Comparison of ENCODE assay signal across 2 cellular contexts in genomic region chr6:37401658-37402057, GRCh38.
TF ChIP-seq lines count a peak whose summit lies in the region.
"Not testable (repeated sequence)": the region's sequence is repeated elsewhere in the genome, so short reads cannot be mapped to it uniquely, and the experiment has no call there.

No MANE protein-coding gene starts in this region.

TF ChIP-seq in SK-N-SH, 30 proteins besides CTCF, POLR2A, EP300 and RAD21:
- peak; percentile 56; the same call in 1 of the 2 replicates for TF ChIP-seq RCOR1 (IDR thresholded peaks at IDR 0.05; ENCODE audit: low read length)
- TF ChIP-seq GATA2 (CRISPR knock-in tag; IDR thresholded peaks at IDR 0.05), result peak; percentile 74

TF ChIP-seq in K562, 482 proteins besides CTCF, POLR2A, EP300 and RAD21 (continued from another document and continues in another):
- peak; percentile 41; the same call in 1 of the 2 replicates for TF ChIP-seq CC2D1A (IDR thresholded peaks at IDR 0.05)
- 0 out of 2 replicates have a peak, but pooled peaks have one; percentile 18 for TF ChIP-seq PHB2 (IDR thresholded peaks at IDR 0.05; ENCODE audit: low read depth)
- TF ChIP-seq CCNT2 (IDR thresholded peaks at IDR 0.05; ENCODE audit: borderline replicate concordance, extremely low read depth, insufficient read length, low read depth, low read length), result peak; percentile 33
- peak; percentile 51; the same call in 1 of the 2 replicates for TF ChIP-seq ADNP (tag; IDR thresholded peaks at IDR 0.05)
- peak; percentile 89 for TF ChIP-seq ESRRA (IDR thresholded peaks at IDR 0.05; ENCODE audit: borderline replicate concordance, low read depth)
- TF ChIP-seq CBFA2T2 (conservative IDR thresholded peaks at IDR 0.05), result peak; percentile 95
- TF ChIP-seq EHMT2 (IDR thresholded peaks at IDR 0.05), result peak; percentile 68; the same call in 1 of the 2 replicates
- peak; percentile 89 for TF ChIP-seq TAL1 (IDR thresholded peaks at IDR 0.05)
- TF ChIP-seq MAZ (CRISPR knock-in tag; conservative IDR thresholded peaks at IDR 0.05 in 1 of 2, IDR thresholded peaks at IDR 0.05 in 1 of 2), result 0 out of 4 replicates have a peak, but pooled peaks of 1 of the 2 experiments have one; percentile 22
- peak; percentile 63 to 65 for TF ChIP-seq NRF1 (conservative IDR thresholded peaks at IDR 0.05 in 1 of 2, IDR thresholded peaks at IDR 0.05 in 1 of 2)
- TF ChIP-seq STAT5A (IDR thresholded peaks at IDR 0.05; ENCODE audit: borderline replicate concordance, low read length), result peak; percentile 73; the same call in 1 of the 2 replicates
- peak; percentile 79 for TF ChIP-seq CXXC5 (CRISPR knock-in tag; IDR thresholded peaks at IDR 0.05)
- TF ChIP-seq ZKSCAN8 (CRISPR knock-in tag; IDR thresholded peaks at IDR 0.05), result peak; percentile 69; the same call in 1 of the 2 replicates
- TF ChIP-seq TBL1XR1 (IDR thresholded peaks at IDR 0.05; ENCODE audit: low read length in 2 of 2), result 0 out of 4 replicates have a peak, but pooled peaks of 1 of the 2 experiments have one; percentile 61
- TF ChIP-seq PML (IDR thresholded peaks at IDR 0.05; ENCODE audit: low read length), result peak; percentile 87
- peak; percentile 74; the same call in 1 of the 2 replicates for TF ChIP-seq CTBP1 (IDR thresholded peaks at IDR 0.05; ENCODE audit: borderline replicate concordance)
- TF ChIP-seq JUND (IDR thresholded peaks at IDR 0.05; ENCODE audit: borderline replicate concordance, low read depth, low read length), result peak; percentile 52; the same call in 1 of the 2 replicates
- TF ChIP-seq JUND (tag; IDR thresholded peaks at IDR 0.05; ENCODE audit: borderline replicate concordance, low read depth, low read length); FOXM1 (CRISPR knock-in tag; IDR thresholded peaks at IDR 0.05; ENCODE audit: low read depth); TEAD4 (CRISPR knock-in tag; IDR thresholded peaks at IDR 0.05; ENCODE audit: borderline replicate concordance); MYC (CRISPR knock-in tag; IDR thresholded peaks at IDR 0.05; ENCODE audit: borderline replicate concordance, low read depth): not testable (repeated sequence)
- TF ChIP-seq ZNF239 (CRISPR knock-in tag; IDR thresholded peaks at IDR 0.05), result peak; percentile 34; the same call in 1 of the 2 replicates
- TF ChIP-seq CBFA2T3 (IDR thresholded peaks at IDR 0.05), result peak; percentile 95
- peak; percentile 58; the same call in 1 of the 2 replicates for TF ChIP-seq ZNF449 (CRISPR knock-in tag; IDR thresholded peaks at IDR 0.05)
- peak; percentile 88 for TF ChIP-seq ZNF395 (CRISPR knock-in tag; IDR thresholded peaks at IDR 0.05)
- peak; percentile 80 for TF ChIP-seq ZNF175 (CRISPR knock-in tag; IDR thresholded peaks at IDR 0.05; ENCODE audit: low read depth)
- TF ChIP-seq ARID1B (IDR thresholded peaks at IDR 0.05), result peak; percentile 91
- TF ChIP-seq GATA2 (CRISPR knock-in tag; IDR thresholded peaks at IDR 0.05), result peak; percentile 67; the same call in 1 of the 2 replicates
- peak; percentile 88 for TF ChIP-seq KLF16 (IDR thresholded peaks at IDR 0.05)
- TF ChIP-seq CREB3L1 (IDR thresholded peaks at IDR 0.05; ENCODE audit: borderline replicate concordance, low read depth), result peak; percentile 24; the same call in 1 of the 2 replicates
- peak; percentile 61; the same call in 1 of the 2 replicates for TF ChIP-seq CEBPB (tag; IDR thresholded peaks at IDR 0.05)
- peak; percentile 26 for TF ChIP-seq SMARCB1 (IDR thresholded peaks at IDR 0.05; ENCODE audit: insufficient read length, low read depth)
- peak; percentile 85 for TF ChIP-seq DMBX1 (CRISPR knock-in tag; IDR thresholded peaks at IDR 0.05; ENCODE audit: borderline replicate concordance)
- TF ChIP-seq MBD2 (IDR thresholded peaks at IDR 0.05; ENCODE audit: borderline replicate concordance, low read depth), result 0 out of 2 replicates have a peak, but pooled peaks have one; percentile 36
- TF ChIP-seq FOXM1 (IDR thresholded peaks at IDR 0.05; ENCODE audit: low read depth), result peak; percentile 61; the same call in 1 of the 2 replicates
- TF ChIP-seq ZNF263 (CRISPR knock-in tag; IDR thresholded peaks at IDR 0.05; ENCODE audit: borderline replicate concordance), result peak; percentile 39; the same call in 1 of the 2 replicates
- 0 out of 2 replicates have a peak, but pooled peaks have one; percentile 28 for TF ChIP-seq ATF4 (CRISPR knock-in tag; IDR thresholded peaks at IDR 0.05)
- peak; percentile 48; the same call in 1 of the 2 replicates for TF ChIP-seq CREB3 (tag; conservative IDR thresholded peaks at IDR 0.05; ENCODE audit: low read depth)
- peak in 1 of 2 experiments; percentile 49; a peak in 1 of 4 replicates for TF ChIP-seq HDAC1 (IDR thresholded peaks at IDR 0.05)
- TF ChIP-seq AFF1 (IDR thresholded peaks at IDR 0.05; ENCODE audit: low read depth in 1 of 2, partially characterized antibody in 2 of 2), result peak in 1 of 2 experiments; percentile 39
- peak in 1 of 2 experiments; percentile 28; a peak in 1 of 4 replicates for TF ChIP-seq MNT (conservative IDR thresholded peaks at IDR 0.05)
- peak in 1 of 2 experiments; percentile 60; a peak in 1 of 4 replicates for TF ChIP-seq TEAD1 (CRISPR knock-in tag; IDR thresholded peaks at IDR 0.05)
- TF ChIP-seq SRF (CRISPR knock-in tag; IDR thresholded peaks at IDR 0.05), result peak in 1 of 2 experiments; percentile 32; a peak in 1 of 4 replicates
- TF ChIP-seq CREM (IDR thresholded peaks at IDR 0.05; ENCODE audit: low read depth), result peak; percentile 47; the same call in 1 of the 2 replicates
- TF ChIP-seq KDM1A (IDR thresholded peaks at IDR 0.05), result peak; percentile 45 to 70; a peak in 3 of 4 replicates
- TF ChIP-seq NR2C1 (IDR thresholded peaks at IDR 0.05), result peak; percentile 61
- TF ChIP-seq NR2C1 (tag; IDR thresholded peaks at IDR 0.05), result peak; percentile 67
- peak; percentile 84 for TF ChIP-seq DPF2 (IDR thresholded peaks at IDR 0.05)
- peak; percentile 78 for TF ChIP-seq NFIC (IDR thresholded peaks at IDR 0.05)
- TF ChIP-seq SOX6 (IDR thresholded peaks at IDR 0.05), result peak; percentile 87
- 0 out of 2 replicates have a peak, but pooled peaks have one; percentile 65 for TF ChIP-seq ZNF589 (CRISPR knock-in tag; IDR thresholded peaks at IDR 0.05; ENCODE audit: low read depth)
- peak; percentile 93 for TF ChIP-seq TEAD4 (IDR thresholded peaks at IDR 0.05; ENCODE audit: low read length)
- peak; percentile 68; the same call in 1 of the 2 replicates for TF ChIP-seq SMARCE1 (IDR thresholded peaks at IDR 0.05)
- TF ChIP-seq RCOR1 (IDR thresholded peaks at IDR 0.05; ENCODE audit: borderline replicate concordance in 1 of 2, low read depth in 2 of 2, low read length in 2 of 2), result peak in 1 of 2 experiments; percentile 83; a peak in 3 of 4 replicates
- peak; percentile 51 for TF ChIP-seq ZFX (CRISPR knock-in tag; IDR thresholded peaks at IDR 0.05)
- TF ChIP-seq MYC (IDR thresholded peaks at IDR 0.05; ENCODE audit: low read depth, low read length), result 0 out of 2 replicates have a peak, but pooled peaks have one; percentile 32
- TF ChIP-seq ZNF584 (CRISPR knock-in tag; IDR thresholded peaks at IDR 0.05; ENCODE audit: low read depth), result 0 out of 2 replicates have a peak, but pooled peaks have one; percentile 38
